In the genomic region with DNA sequence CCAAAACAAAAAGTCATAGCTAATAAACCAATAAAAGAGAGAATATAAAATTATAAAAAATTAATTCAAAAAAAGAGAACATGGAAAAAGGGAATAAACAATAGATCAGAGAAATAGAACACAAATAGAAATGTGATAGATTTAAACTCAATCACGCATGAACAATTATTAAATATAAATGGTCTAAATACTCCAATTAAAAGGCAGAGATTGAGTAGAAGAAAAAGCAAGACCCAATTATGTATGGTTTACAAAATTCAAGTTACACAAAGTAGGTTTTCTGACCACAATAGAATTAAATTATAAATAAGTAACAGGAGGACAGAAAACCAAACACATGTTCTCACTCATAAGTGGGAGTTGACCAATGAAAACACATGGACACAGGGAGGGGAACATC, we compare ENCODE assay signal across 9 cellular contexts. TPM values are rescaled to one million over a fixed set of nuclear protein-coding genes. Genes with fewer than 3 reads are reported as not detected.
"Had no signal": no experiment of that assay in that cellular context is flagged by ENCODE, and none has a peak within 500 bp of the region (broad histone marks: within the 10 kb centered on the region; RNA-seq: fewer than 3 reads in every experiment).

No MANE protein-coding gene starts in this region.

- FAIRE-seq: G401.6, GM12878, GM12891, GM12892, GM18507, GM19239 had no signal

- DNase-seq: GDM1, GF-D8 had no signal

- H3K4me3 ChIP-seq: GM12878 had no signal

- ATAC-seq: GM12878 had no signal

RNA-seq across cellular contexts. Expression of a gene that starts 36.4 kb away (rescaled TPM):
- total RNA-seq: G401 had no signal
